In genomic region chr17:5419959-5420653, GRCh38 we compare ENCODE assay signal across 8 cellular contexts. TPM values are rescaled to one million over a fixed set of nuclear protein-coding genes. Genes with fewer than 3 reads are reported as not detected.
DNase-seq lines count a peak whose midpoint lies in the region; ATAC-seq, FAIRE-seq and TF ChIP-seq lines count a peak whose summit lies in the region.

Gene RPAIN, plus strand, starts transcription at chr17:5420182. Its CDS starts 29 bp downstream, at chr17:5420211.

- peak; percentile 70 for FAIRE-seq in A549 (lab: Jason Lieb, UNC)

- 0 out of 5 replicates have a peak, but pooled peaks of 1 of the 2 experiments have one; percentile 7 for TF ChIP-seq EP300 in A549 (IDR thresholded peaks at IDR 0.05)

- no peak for TF ChIP-seq RAD21 in A549 (conservative IDR thresholded peaks at IDR 0.05 in 1 of 2, IDR thresholded peaks at IDR 0.05 in 1 of 2)

- POLR2A ChIA-PET in A549 (lab: Yijun Ruan, JAX), result interaction anchor here (0.9 to 1.3 kb wide), 14 partner anchors 8 to 228 kb away, joined by 3 to 18 read pairs (median 5); partner anchors contain the start of genes C1QBP, DERL2, DHX33 and MIS12

- peak within 1 kb of the TSS; percentile 99 for H3K4me2 ChIP-seq in A549

- peak within 1 kb of the TSS; percentile 89 to 90 for H3K27ac ChIP-seq in A549
- peak within 1 kb of the TSS; percentile 90 for H3K27ac ChIP-seq in WERI-Rb-1

- no peaks in the 10 kb centered on the region for H3K9me3 ChIP-seq in A549
- no peaks in the 10 kb centered on the region for H3K9me3 ChIP-seq in WERI-Rb-1 (ENCODE audit: severe bottlenecking)

- peak; percentile 91 for TF ChIP-seq POLR2A in A549 (IDR thresholded peaks at IDR 0.05; ENCODE audit: low read length)

- ATAC-seq in A549, result peak; percentile 89 to 90
- ATAC-seq in GM18858 (IDR thresholded peaks at IDR 0.05; ENCODE audit: unreplicated experiment), result peak; percentile 27
- peak; percentile 62 for ATAC-seq in HG03066 (IDR thresholded peaks at IDR 0.05; ENCODE audit: low read depth, unreplicated experiment)

- peaks cover 40% of the 10 kb centered on the region for H3K4me1 ChIP-seq in A549

- peak within 1 kb of the TSS; percentile 78 for H3K4me3 ChIP-seq in A549
- H3K4me3 ChIP-seq in WERI-Rb-1 (ENCODE audit: low read depth, low read length), result peak within 1 kb of the TSS; percentile 71
- peak within 1 kb of the TSS; percentile 72 for H3K4me3 ChIP-seq in kidney epithelial cell (ENCODE audit: low read depth, low read length)

- H3K36me3 ChIP-seq in WERI-Rb-1 (peaks cover 70% of the 10 kb centered on the region), kidney epithelial cell (ENCODE audit: control insufficient read depth, insufficient read depth, low read length) (no peaks in the 10 kb centered on the region)

- under 1% methylated on average over 31 of the region's 41 CpGs for WGBS in A549 (ENCODE audit: missing lambda C conversion rate)

- CTCF ChIA-PET in A549 (lab: Yijun Ruan, JAX), result interaction anchor here (0.7 to 3.6 kb wide), 2 partner anchors 14 to 19 kb away, joined by 3 to 54 read pairs; partner anchors contain the start of gene C1QBP

- H3K27me3 ChIP-seq in WERI-Rb-1 (ENCODE audit: insufficient read depth, low read depth, severe bottlenecking) (no peaks in the 10 kb centered on the region), kidney epithelial cell (ENCODE audit: control insufficient read depth, insufficient read depth, low read length) (no peaks in the 10 kb centered on the region)

- TF ChIP-seq CTCF in A549 (IDR thresholded peaks at IDR 0.05) (no peak), WERI-Rb-1 (IDR thresholded peaks at IDR 0.05; ENCODE audit: low read depth, low read length) (no peak), kidney epithelial cell (IDR thresholded peaks at IDR 0.05; ENCODE audit: insufficient read depth, low read length, poor library complexity, severe bottlenecking) (no peak)

- peak; percentile 93 to 95 for DNase-seq in A549 (ENCODE audit: low read depth in 1 of 2, low spot score in 1 of 2)
- DNase-seq in NCI-H2196 (lab: John Stamatoyannopoulos, UW; ENCODE audit: unreplicated experiment), result peak; percentile 77
- peak; percentile 92 for DNase-seq in WERI-Rb-1
- DNase-seq in central memory CD4-positive, alpha-beta T cell, result peak; percentile 88
- DNase-seq in kidney epithelial cell (ENCODE audit: low read depth), result peak; percentile 61
- peak; percentile 54 to 57 for DNase-seq in stimulated activated CD4-positive, alpha-beta T cell treated with anti-CD3 and anti-CD28 coated beads, Interleukin-1b, Interleukin-23, amount 100 ng/mL, for 1 hour (ENCODE audit: low read depth in 2 of 2)

TF ChIP-seq in A549, 52 proteins besides CTCF, POLR2A, EP300 and RAD21:
- no peak for TF ChIP-seq TFCP2L1 (CRISPR knock-in tag; IDR thresholded peaks at IDR 0.05)
- no peak for TF ChIP-seq SMC3 (IDR thresholded peaks at IDR 0.05)
- TF ChIP-seq HDAC2 (IDR thresholded peaks at IDR 0.05), result 0 out of 2 replicates have a peak, but pooled peaks have one; percentile 18
- TF ChIP-seq RNF2 (IDR thresholded peaks at IDR 0.05; ENCODE audit: borderline replicate concordance, low read depth), result no peak
- peak; percentile 83 for TF ChIP-seq BCL3 (IDR thresholded peaks at IDR 0.05)
- peak; percentile 71 for TF ChIP-seq KDM5A (IDR thresholded peaks at IDR 0.05)
- 0 out of 2 replicates have a peak, but pooled peaks have one; percentile 31 for TF ChIP-seq RARB (CRISPR knock-in tag; IDR thresholded peaks at IDR 0.05)
- TF ChIP-seq MYC (IDR thresholded peaks at IDR 0.05; ENCODE audit: borderline replicate concordance, low read length), result peak; percentile 91
- peak; percentile 61; the same call in 1 of the 2 replicates for TF ChIP-seq HOXB13 (CRISPR knock-in tag; IDR thresholded peaks at IDR 0.05; ENCODE audit: low read depth)
- TF ChIP-seq GATA3 (IDR thresholded peaks at IDR 0.05; ENCODE audit: borderline replicate concordance), result 0 out of 2 replicates have a peak, but pooled peaks have one; percentile 5
- 0 out of 2 replicates have a peak, but pooled peaks have one; percentile 17 for TF ChIP-seq TP53 (CRISPR knock-in tag; IDR thresholded peaks at IDR 0.05)
- TF ChIP-seq USF2 (IDR thresholded peaks at IDR 0.05), result 0 out of 2 replicates have a peak, but pooled peaks have one; percentile 16
- TF ChIP-seq NPAS2 (CRISPR knock-in tag; IDR thresholded peaks at IDR 0.05; ENCODE audit: borderline replicate concordance), result no peak
- peak; percentile 99 for TF ChIP-seq MAX (IDR thresholded peaks at IDR 0.05)
- peak; percentile 59 to 64; a peak in 3 of 5 replicates for TF ChIP-seq JUN (IDR thresholded peaks at IDR 0.05)
- peak; percentile 97 for TF ChIP-seq PHF8 (IDR thresholded peaks at IDR 0.05; ENCODE audit: borderline replicate concordance, low read depth)
- no peak for TF ChIP-seq NR3C1 (IDR thresholded peaks at IDR 0.05)

RNA-seq across cellular contexts. Expression of gene RPAIN, which starts in this region (rescaled TPM):
- 62.9 and 67.6 TPM in 2 replicates for polyA plus RNA-seq in A549 (2011; rRNA removed)
- 38.2 and 49.2 TPM in 2 replicates for polyA plus RNA-seq in A549 (2012; cell fraction: cytosol; rRNA removed)
- polyA plus RNA-seq in A549 (2012; cell fraction: nucleus; rRNA removed), result 26.4 and 43.8 TPM in 2 replicates
- 71.9 to 81.2 TPM (median 72.8 TPM) in 3 replicates for polyA plus RNA-seq in A549 (2017; fragmentation: RNase III; extraction: RNeasy Plus Mini Kit Qiagen cat#74134 plus additional on column Dnase treatment)
- 24.1 and 26.2 TPM in 2 replicates for polyA minus RNA-seq in A549 (2011; rRNA and poly(A)+ RNA removed)
- total RNA-seq in kidney epithelial cell, result 63.4 and 71.4 TPM in 2 replicates

Comparison
In these comparisons a context has a peak if more than half of its experiments do, and no peak if none do; other contexts are left out.
1. Peak in every context shown above with its lines: DNase-seq, ATAC-seq, H3K4me3 ChIP-seq and H3K27ac ChIP-seq.
2. ATAC-seq: peak in every context shown above with its lines; median percentile 90 in A549; 62 in HG03066; 27 in GM18858.